ENCODE assay signal across 16 cellular contexts in the genomic region with DNA sequence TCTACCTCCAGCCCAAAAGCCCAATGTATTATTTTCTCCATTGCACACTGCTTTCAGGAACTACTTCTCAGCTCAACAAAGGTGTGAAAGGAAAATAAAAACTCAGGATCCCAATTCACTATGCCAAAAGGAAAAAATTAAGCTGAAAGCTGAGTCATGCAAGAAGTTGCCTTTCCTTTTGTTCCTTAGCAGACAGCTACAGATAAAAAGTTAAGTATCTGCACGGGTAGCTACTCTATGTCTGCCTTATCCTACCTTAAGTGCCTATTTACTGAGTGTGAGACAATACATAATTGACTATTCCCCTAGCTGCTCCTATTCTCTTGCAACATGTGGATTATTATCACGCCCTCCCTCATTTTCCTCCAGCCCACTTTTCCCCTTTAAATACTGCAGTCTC.
"Had no signal": no experiment of that assay in that cellular context is flagged by ENCODE, and none has a peak within 500 bp of the region (broad histone marks: within the 10 kb centered on the region; RNA-seq: fewer than 3 reads in every experiment).

No MANE protein-coding gene starts in this region.

- FAIRE-seq: frontal cortex, islet of Langerhans had no signal

- H3K4me3 ChIP-seq: heart right ventricle, left lung, spleen, suprapubic skin, upper lobe of left lung had no signal

- H3K4me1 ChIP-seq: heart right ventricle, left lung, spleen, suprapubic skin, upper lobe of left lung had no signal

- ATAC-seq: activated CD8-positive, alpha-beta memory T cell treated with anti-CD3 and anti-CD28 coated beads, Interleukin-2, amount 10 ng/mL, durations not matched to agents 7 days and 5 days; heart right ventricle; left lung; sciatic nerve had no signal

- H3K27me3 ChIP-seq: heart right ventricle, left lung, spleen, suprapubic skin, upper lobe of left lung had no signal

- H3K27ac ChIP-seq: heart right ventricle, left lung, spleen, suprapubic skin, upper lobe of left lung had no signal

- H3K9me3 ChIP-seq: heart right ventricle, left lung, spleen, suprapubic skin, upper lobe of left lung had no signal

- DNase-seq: activated CD4-positive, alpha-beta T cell treated with anti-CD3 and anti-CD28 coated beads, Interleukin-2, amount 50 U/mL, for 4 hours; activated CD4-positive, CD25-positive, alpha-beta regulatory T cell treated with anti-CD3 and anti-CD28 coated beads, Interleukin-2, amount 50 U/mL, for 72 hours; activated CD8-positive, alpha-beta memory T cell treated with anti-CD3 and anti-CD28 coated beads, Interleukin-2, amount 10 ng/mL, durations not matched to agents 7 days and 5 days; activated effector memory CD4-positive, alpha-beta T cell treated with Interleukin-2 at 50 U/mL for 16 hours; activated T-cell treated with anti-CD3 and anti-CD28 coated beads, Interleukin-2, amount 50 U/mL, for 24 hours; cerebellar nuclear complex; heart right ventricle; left lung; spleen; stimulated activated CD4-positive, alpha-beta T cell treated with anti-CD3 and anti-CD28 coated beads, Interleukin-1b, Interleukin-23, amount 100 ng/mL, for 48 hours; stimulated activated naive CD4-positive, alpha-beta T cell treated with Interleukin-2 at 50 U/mL for 16 hours had no signal

- H3K36me3 ChIP-seq: heart right ventricle, left lung, spleen, suprapubic skin, upper lobe of left lung had no signal
